ENCODE assay signal across 13 cellular contexts in genomic region chr4:7772708-7773385, GRCh38.
A peak's percentile ranks its signal among the peaks of the same experiment; 100 is the strongest.
DNase-seq lines count a peak whose midpoint lies in the region; ATAC-seq and TF ChIP-seq lines count a peak whose summit lies in the region.
"Had no signal": no experiment of that assay in that cellular context is flagged by ENCODE, and none has a peak within 500 bp of the region (broad histone marks: within the 10 kb centered on the region; RNA-seq: fewer than 3 reads in every experiment).

No MANE protein-coding gene starts in this region.

- H3K27me3 ChIP-seq in Peyer's patch (no peaks in the 10 kb centered on the region), gastroesophageal sphincter (no peaks in the 10 kb centered on the region), mucosa of rectum (ENCODE audit: control insufficient read depth in 2 of 2, insufficient read depth in 2 of 2, low read length in 2 of 2) (no peaks in the 10 kb centered on the region), thyroid gland (no peaks in the 10 kb centered on the region)

- H3K4me3 ChIP-seq in Peyer's patch (peak overlapping the region in 2 of 4 donors; percentile 28 to 34), gastroesophageal sphincter (peak overlapping the region in 1 of 2 donors; percentile 17), mucosa of rectum (ENCODE audit: low read length in 2 of 2) (peak overlapping the region in 1 of 2 donors; percentile 40), thyroid gland (replicated peaks in 1 of 3) (no peak overlapping the region)
- H3K4me3 ChIP-seq: lung had no signal

- intact Hi-C loops in thyroid gland (cut with DNase I), result no loop called here

- 45 to 74% methylated on average over 12 to 16 of the region's 31 CpGs for WGBS in gastroesophageal sphincter (ENCODE audit: low coverage in 1 of 2), 2 donors
- WGBS in thyroid gland, 2 donors, result 81 to 82% methylated on average over 29 to 31 of the region's 31 CpGs

- peak overlapping the region in 1 of 2 donors; percentile 69 for H3K9ac ChIP-seq in mucosa of rectum (ENCODE audit: low read depth in 1 of 2, low read length in 2 of 2)

- no peak for TF ChIP-seq POLR2A in Peyer's patch (IDR thresholded peaks at IDR 0.05)
- TF ChIP-seq POLR2A in gastroesophageal sphincter (IDR thresholded peaks at IDR 0.05), result no peak
- TF ChIP-seq POLR2A in thyroid gland (IDR thresholded peaks at IDR 0.05), result no peak

- peaks cover 0 to 19% (median 0%) of the 10 kb centered on the region in 4 donors for H3K4me1 ChIP-seq in Peyer's patch
- H3K4me1 ChIP-seq in gastroesophageal sphincter, result peaks cover 0 to 58% (median 9%) of the 10 kb centered on the region in 3 donors
- H3K4me1 ChIP-seq in mucosa of rectum (ENCODE audit: control insufficient read depth in 2 of 2, insufficient read depth in 2 of 2, low read length in 2 of 2), result peaks cover 31 to 56% of the 10 kb centered on the region in 2 donors
- peaks cover 13 to 17% of the 10 kb centered on the region in 2 donors for H3K4me1 ChIP-seq in thyroid gland

- ATAC-seq in gastroesophageal sphincter, result peak; percentile 80
- no peak for ATAC-seq in HG02840 (IDR thresholded peaks at IDR 0.05; ENCODE audit: low FRiP score, unreplicated experiment)
- no peak for ATAC-seq in GM21825 (IDR thresholded peaks at IDR 0.05; ENCODE audit: unreplicated experiment)
- ATAC-seq: activated CD8-positive, alpha-beta T cell treated with anti-CD3 and anti-CD28 coated beads for 36 hours had no signal

- no peak for TF ChIP-seq CTCF in Peyer's patch (IDR thresholded peaks at IDR 0.05)
- no peak for TF ChIP-seq CTCF in gastroesophageal sphincter (IDR thresholded peaks at IDR 0.05)
- no peak for TF ChIP-seq CTCF in thyroid gland (IDR thresholded peaks at IDR 0.05)

- H3K36me3 ChIP-seq in Peyer's patch, result peaks cover 0 to 63% (median 0%) of the 10 kb centered on the region in 3 donors
- peaks cover 0 to 100% of the 10 kb centered on the region in 2 donors for H3K36me3 ChIP-seq in gastroesophageal sphincter
- H3K36me3 ChIP-seq in mucosa of rectum (ENCODE audit: control insufficient read depth in 2 of 2, insufficient read depth in 2 of 2, low read length in 2 of 2), result peaks cover 28 to 44% of the 10 kb centered on the region in 2 donors
- peaks cover 5 to 27% of the 10 kb centered on the region in 2 donors for H3K36me3 ChIP-seq in thyroid gland

- no peaks in the 10 kb centered on the region for H3K9me3 ChIP-seq in Peyer's patch
- H3K9me3 ChIP-seq in gastroesophageal sphincter, result no peaks in the 10 kb centered on the region
- no peaks in the 10 kb centered on the region for H3K9me3 ChIP-seq in mucosa of rectum (ENCODE audit: control insufficient read depth in 2 of 2, low read length in 2 of 2)
- H3K9me3 ChIP-seq in thyroid gland, result no peaks in the 10 kb centered on the region

- H3K27ac ChIP-seq in Peyer's patch (peak overlapping the region in 3 of 4 donors; percentile 62 to 73 (median 62)), gastroesophageal sphincter (peak overlapping the region in 3 of 4 donors; percentile 61 to 71 (median 65)), mucosa of rectum (ENCODE audit: low read depth in 2 of 2, low read length in 2 of 2) (peak overlapping the region; percentile 54 to 78), thyroid gland (peak overlapping the region in 1 of 3 donors; percentile 93)

- TF ChIP-seq EP300 in gastroesophageal sphincter (IDR thresholded peaks at IDR 0.05), result no peak

- DNase-seq in Peyer's patch, result peak in 2 of 3 donors; percentile 82 to 83
- DNase-seq in thyroid gland, result peak; percentile 29 to 49
- DNase-seq in cerebellum (ENCODE audit: low spot score), result no peak
- DNase-seq in cerebellar cortex (ENCODE audit: low spot score), result no peak
- DNase-seq: activated CD8-positive, alpha-beta T cell treated with anti-CD3 and anti-CD28 coated beads for 36 hours; activated naive CD4-positive, alpha-beta T cell treated with anti-CD3 and anti-CD28 coated beads, Interleukin-2, amount 50 U/mL, for 16 hours; COR-L47; RPMI8226 had no signal

Comparison
In these comparisons a context has a peak if more than half of its experiments do, and no peak if none do; other contexts are left out.
1. DNase-seq: peak in Peyer's patch (2 of 3) and thyroid gland (2 of 2); none in cerebellum (single experiment) and cerebellar cortex (single experiment).